Comparison of ENCODE assay signal across 20 cellular contexts in genomic region chr9:37398464-37399025, GRCh38.
"Had no signal": no experiment of that assay in that cellular context is flagged by ENCODE, and none has a peak within 500 bp of the region (broad histone marks: within the 10 kb centered on the region; RNA-seq: fewer than 3 reads in every experiment).

No MANE protein-coding gene starts in this region.

- ATAC-seq: effector memory CD8-positive, alpha-beta T cell; gastroesophageal sphincter; left lobe of liver; naive thymus-derived CD8-positive, alpha-beta T cell; right cardiac atrium had no signal

- H3K27ac Mint-ChIP-seq: activated CD4-positive, alpha-beta memory T cell treated with anti-CD3 and anti-CD28 coated beads for 36 hours; activated naive CD8-positive, alpha-beta T cell treated with anti-CD3 and anti-CD28 coated beads for 36 hours; dendritic cell treated with granulocyte-macrophage colony-stimulating factor and Interleukin-4, amounts not matched to agents 40 ng/mL and 50 ng/mL, for 4 days; effector memory CD8-positive, alpha-beta T cell; type B pancreatic cell had no signal

- H3K27me3 Mint-ChIP-seq: activated CD4-positive, alpha-beta memory T cell treated with anti-CD3 and anti-CD28 coated beads for 36 hours; activated naive CD8-positive, alpha-beta T cell treated with anti-CD3 and anti-CD28 coated beads for 36 hours; dendritic cell treated with granulocyte-macrophage colony-stimulating factor and Interleukin-4, amounts not matched to agents 40 ng/mL and 50 ng/mL, for 4 days; type B pancreatic cell had no signal

- DNase-seq: activated CD4-positive, alpha-beta memory T cell treated with anti-CD3 and anti-CD28 coated beads for 36 hours; activated CD4-positive, alpha-beta T cell treated with anti-CD3 and anti-CD28 coated beads for 1 hour; activated gamma-delta T cell; activated naive CD8-positive, alpha-beta T cell treated with anti-CD3 and anti-CD28 coated beads for 36 hours; activated T-cell treated with anti-CD3 and anti-CD28 coated beads, Interleukin-2, amount 50 U/mL, for 48 hours; brain microvascular endothelial cell; effector memory CD8-positive, alpha-beta T cell; islet precursor cell; mammary epithelial cell; naive thymus-derived CD8-positive, alpha-beta T cell; nucleus accumbens; right cardiac atrium; stimulated activated naive CD4-positive, alpha-beta T cell had no signal

- H3K4me3 Mint-ChIP-seq: activated CD4-positive, alpha-beta memory T cell treated with anti-CD3 and anti-CD28 coated beads for 36 hours; activated naive CD8-positive, alpha-beta T cell treated with anti-CD3 and anti-CD28 coated beads for 36 hours; dendritic cell treated with granulocyte-macrophage colony-stimulating factor and Interleukin-4, amounts not matched to agents 40 ng/mL and 50 ng/mL, for 4 days; effector memory CD8-positive, alpha-beta T cell; naive thymus-derived CD8-positive, alpha-beta T cell; type B pancreatic cell had no signal

- H3K36me3 Mint-ChIP-seq: activated CD4-positive, alpha-beta memory T cell treated with anti-CD3 and anti-CD28 coated beads for 36 hours; activated naive CD8-positive, alpha-beta T cell treated with anti-CD3 and anti-CD28 coated beads for 36 hours; naive thymus-derived CD8-positive, alpha-beta T cell; type B pancreatic cell had no signal

- H3K9me3 Mint-ChIP-seq: activated CD4-positive, alpha-beta memory T cell treated with anti-CD3 and anti-CD28 coated beads for 36 hours; activated naive CD8-positive, alpha-beta T cell treated with anti-CD3 and anti-CD28 coated beads for 36 hours; dendritic cell treated with granulocyte-macrophage colony-stimulating factor and Interleukin-4, amounts not matched to agents 40 ng/mL and 50 ng/mL, for 4 days; effector memory CD8-positive, alpha-beta T cell; naive thymus-derived CD8-positive, alpha-beta T cell; type B pancreatic cell had no signal

- H3K36me3 ChIP-seq: brain microvascular endothelial cell, gastroesophageal sphincter, suprapubic skin had no signal

- H3K4me2 ChIP-seq: smooth muscle cell had no signal

- H3K4me3 ChIP-seq: gastroesophageal sphincter, smooth muscle cell, suprapubic skin had no signal

- H3K9me3 ChIP-seq: gastroesophageal sphincter, suprapubic skin had no signal

- H3K4me1 ChIP-seq: gastroesophageal sphincter, suprapubic skin had no signal

- H3K27ac ChIP-seq: brain microvascular endothelial cell, epithelial cell of prostate, gastroesophageal sphincter, suprapubic skin had no signal

- H3K27me3 ChIP-seq: brain microvascular endothelial cell, gastroesophageal sphincter, suprapubic skin had no signal
